ENCODE assay signal across 8 cellular contexts in genomic region chr7:138980575-138981285, GRCh38.
DNase-seq lines count a peak whose midpoint lies in the region; ATAC-seq lines count a peak whose summit lies in the region.

No MANE protein-coding gene starts in this region.

- peak overlapping the region; percentile 3 for H3K4me3 ChIP-seq in mucosa of stomach (ENCODE audit: low read length)

- H3K4me1 ChIP-seq in mucosa of stomach (ENCODE audit: control insufficient read depth, insufficient read depth, low read length): peaks cover 11% of the 10 kb centered on the region

- peak overlapping the region; percentile 86 for H3K4me3 Mint-ChIP-seq in central memory CD8-positive, alpha-beta T cell

- H3K36me3 ChIP-seq in mucosa of stomach (ENCODE audit: control insufficient read depth, insufficient read depth, low read length): no peaks in the 10 kb centered on the region

- H3K36me3 Mint-ChIP-seq in central memory CD8-positive, alpha-beta T cell (ENCODE audit: insufficient read depth): peaks cover 2% of the 10 kb centered on the region

- no peaks in the 10 kb centered on the region for H3K27me3 ChIP-seq in mucosa of stomach (ENCODE audit: control insufficient read depth, insufficient read depth, low read length)

- H3K4me1 Mint-ChIP-seq in central memory CD8-positive, alpha-beta T cell: peaks cover 16% of the 10 kb centered on the region

- DNase-seq in activated CD4-positive, CD25-positive, alpha-beta regulatory T cell (lab: John Stamatoyannopoulos, UW): no peak
- peak; percentile 66 for DNase-seq in NCI-H2227 (lab: John Stamatoyannopoulos, UW; ENCODE audit: unreplicated experiment)
- DNase-seq in central memory CD8-positive, alpha-beta T cell (ENCODE audit: low spot score in 2 of 2): no peak
- DNase-seq in activated effector memory CD4-positive, alpha-beta T cell treated with Interleukin-2 at 50 U/mL for 16 hours: no peak
- DNase-seq in AG08395 (ENCODE audit: low spot score): no peak

- peak overlapping the region; percentile 64 for H3K9ac ChIP-seq in mucosa of stomach (ENCODE audit: low read length)

- H3K27me3 Mint-ChIP-seq in central memory CD8-positive, alpha-beta T cell: peaks cover 57% of the 10 kb centered on the region

- no peaks in the 10 kb centered on the region for H3K9me3 ChIP-seq in mucosa of stomach (ENCODE audit: control insufficient read depth, low read length)

- H3K9me3 Mint-ChIP-seq in central memory CD8-positive, alpha-beta T cell: no peaks in the 10 kb centered on the region

- peak overlapping the region; percentile 56 for H3K27ac Mint-ChIP-seq in central memory CD8-positive, alpha-beta T cell (ENCODE audit: low read depth)

- ATAC-seq in activated CD4-positive, CD25-positive, alpha-beta regulatory T cell treated with anti-CD3 and anti-CD28 coated beads, Interleukin-2, amount 50 U/mL, for 24 hours: peak; percentile 17 to 18
- peak; percentile 43 for ATAC-seq in HG02610 (IDR thresholded peaks at IDR 0.05; ENCODE audit: unreplicated experiment)
- peak; percentile 26 for ATAC-seq in central memory CD8-positive, alpha-beta T cell (replicated peaks; ENCODE audit: extremely low read depth, poor library complexity, severe bottlenecking)
